8 cellular contexts compared by ENCODE assay signal in the genomic region with DNA sequence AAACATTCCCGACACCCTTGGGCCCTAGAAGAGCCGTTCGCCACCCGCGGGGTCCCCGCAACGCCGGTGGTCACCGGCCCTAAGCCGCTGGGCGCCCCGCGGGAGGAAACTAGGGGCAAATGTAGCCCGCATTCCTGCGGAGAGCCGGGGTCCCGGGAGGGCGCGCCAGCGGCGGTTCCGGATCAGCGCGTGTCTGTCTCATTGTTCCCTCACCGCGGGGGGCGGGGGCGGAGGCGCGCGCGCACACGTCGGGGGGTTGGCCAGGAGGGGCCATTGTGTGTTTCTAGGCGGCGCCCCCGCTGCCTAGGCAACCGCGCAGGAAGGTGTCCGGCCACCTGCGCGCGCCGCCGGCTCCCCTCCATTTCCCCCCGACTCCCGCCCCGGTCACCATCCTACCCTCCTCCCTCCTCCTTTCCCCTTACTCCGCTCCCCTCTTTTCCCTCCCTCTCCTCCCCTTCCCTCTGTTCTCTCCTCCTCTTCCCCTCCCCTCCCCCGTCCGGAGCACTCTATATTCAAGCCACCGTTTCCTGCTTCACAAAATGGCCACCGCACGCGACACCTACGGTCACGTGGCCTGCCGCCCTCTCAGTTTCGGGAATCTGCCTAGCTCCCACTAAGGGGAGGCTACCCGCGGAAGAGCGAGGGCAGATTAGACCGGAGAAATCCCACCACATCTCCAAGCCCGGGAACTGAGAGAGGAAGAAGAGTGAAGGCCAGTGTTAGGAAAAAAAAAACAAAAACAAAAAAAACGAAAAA. TPM values are rescaled to one million over a fixed set of nuclear protein-coding genes. Genes with fewer than 3 reads are reported as not detected.
DNase-seq lines count a peak whose midpoint lies in the region; ATAC-seq and TF ChIP-seq lines count a peak whose summit lies in the region.

No MANE protein-coding gene starts in this region.

- H3K18ac ChIP-seq in IMR-90 (ENCODE audit: low read depth, low read length) = peak overlapping the region; percentile 94

- TF ChIP-seq POLR2A in IMR-90 (IDR thresholded peaks at IDR 0.05; ENCODE audit: low read depth, low read length) (no peak; the same call in 1 of the 2 replicates), erythroblast (IDR thresholded peaks at IDR 0.05; ENCODE audit: low read length) (peak; percentile 45)

- H2BK20ac ChIP-seq in IMR-90 (ENCODE audit: low read depth, low read length) = peak overlapping the region; percentile 77

- peaks cover 0 to 32% of the 10 kb centered on the region in 2 experiments; a peak in 2 of 4 replicates for H3K79me1 ChIP-seq in IMR-90 (ENCODE audit: low read depth in 1 of 2, low read length in 2 of 2)

- H2BK15ac ChIP-seq in IMR-90 (ENCODE audit: low read depth, low read length) = peak overlapping the region; percentile 69; the same call in 2 of the 3 replicates

- H4K91ac ChIP-seq in IMR-90 (ENCODE audit: insufficient read depth, low read depth, low read length) = peak overlapping the region; percentile 98

- POLR2A ChIA-PET in IMR-90 (lab: Charles Lee; ENCODE audit: unreplicated experiment) = interaction anchor here (0.6 to 1.3 kb wide), 4 partner anchors 20 to 209 kb away, joined by 3 read pairs; no protein-coding TSS in a partner anchor

- H2AK9ac ChIP-seq in IMR-90 (replicated peaks; ENCODE audit: low read depth, low read length, poor library complexity) = peak overlapping the region; percentile 100

- peaks cover 5% of the 10 kb centered on the region; the same call in 1 of the 2 replicates for H3K4me1 ChIP-seq in IMR-90 (ENCODE audit: control insufficient read depth, insufficient read depth, low read length)
- peaks cover 3% of the 10 kb centered on the region for H3K4me1 ChIP-seq in mucosa of stomach (ENCODE audit: control insufficient read depth, insufficient read depth, low read length)

- in situ Hi-C loops in Caki2 (cut with HindIII; ENCODE audit: low pct_unique_long_range_greater_than_20kb, low sequenced_read_pairs) = no loop called here
- in situ Hi-C loops in IMR-90 (cut with MboI; ENCODE audit: low sequenced_read_pairs) = no loop called here

- peak; percentile 89 for DNase-seq in Caki2 (ENCODE audit: low read depth)
- peak; percentile 84 for DNase-seq in IMR-90
- DNase-seq in OCI-M1 (lab: John Stamatoyannopoulos, UW) = peak; percentile 96
- DNase-seq in activated T-cell treated with anti-CD3 and anti-CD28 coated beads, Interleukin-2, amount 50 U/mL, for 1 hour = peak; percentile 90
- DNase-seq in erythroblast (lab: John Stamatoyannopoulos, UW) = peak; percentile 89 to 91
- DNase-seq in stimulated activated CD8-positive, alpha-beta memory T cell treated with anti-CD3 and anti-CD28 coated beads, Interleukin-4, amount 100 ng/mL, for 48 hours = peak; percentile 85

- intact Hi-C loops in IMR-90 (cut with micrococcal nuclease) = no loop called here

- H3K36me3 ChIP-seq in IMR-90 (ENCODE audit: control insufficient read depth, insufficient read depth, low read length) = no peaks in the 10 kb centered on the region
- H3K36me3 ChIP-seq in mucosa of stomach (ENCODE audit: control insufficient read depth, insufficient read depth, low read length) = no peaks in the 10 kb centered on the region

- no TSS peak for BruUV-seq in IMR-90 (replicated peaks; lab: Mats Ljungman, UMichigan)

- 0 out of 2 replicates have a peak, but pooled peaks cover 3% of the 10 kb centered on the region for H3K9me1 ChIP-seq in IMR-90 (ENCODE audit: insufficient read depth, low read length)

- peak overlapping the region; percentile 99 for H3K23ac ChIP-seq in IMR-90 (ENCODE audit: low read depth, low read length)

- peak overlapping the region; percentile 99 for H2AFZ ChIP-seq in IMR-90 (replicated peaks; ENCODE audit: low read length, poor library complexity)

- H4K8ac ChIP-seq in IMR-90 (ENCODE audit: low read depth in 2 of 2, low read length in 2 of 2) = peak overlapping the region; percentile 87 to 98

- peak overlapping the region; percentile 98 for H3K14ac ChIP-seq in IMR-90 (replicated peaks; ENCODE audit: low read depth, low read length)

- TF ChIP-seq CTCF in IMR-90 (conservative IDR thresholded peaks at IDR 0.05; ENCODE audit: low read depth, low read length) = no peak

- H2BK5ac ChIP-seq in IMR-90 (ENCODE audit: low read depth, low read length, poor library complexity, severe bottlenecking) = peak overlapping the region; percentile 97

- peaks cover 42% of the 10 kb centered on the region for H4K20me1 ChIP-seq in IMR-90 (ENCODE audit: insufficient read depth, low read length)

- CTCF ChIA-PET in IMR-90 (lab: Yijun Ruan, JAX) = no interaction called here

- H3K4me3 ChIP-seq in IMR-90 (ENCODE audit: insufficient read depth, low read depth, low read length) = peak overlapping the region; percentile 68
- H3K4me3 ChIP-seq in mucosa of stomach (ENCODE audit: low read length) = peak overlapping the region; percentile 84

- peak overlapping the region; percentile 95 for H4K5ac ChIP-seq in IMR-90 (ENCODE audit: low read depth, low read length)

- no peak for TF ChIP-seq RAD21 in IMR-90 (IDR thresholded peaks at IDR 0.05; ENCODE audit: low read length)

- peak overlapping the region; percentile 99 for H3K4ac ChIP-seq in IMR-90 (ENCODE audit: low read depth, low read length)

- H3K27ac ChIP-seq in IMR-90 (ENCODE audit: insufficient read depth, low read length) = peak overlapping the region; percentile 94

- H3K9ac ChIP-seq in IMR-90 (ENCODE audit: low read depth, low read length) (peak overlapping the region; percentile 89), mucosa of stomach (ENCODE audit: low read length) (peak overlapping the region; percentile 100)

- peak; percentile 42 for ATAC-seq in GM21526 (IDR thresholded peaks at IDR 0.05; ENCODE audit: low FRiP score, unreplicated experiment)
- ATAC-seq in IMR-90 (ENCODE audit: low read depth) = peak; percentile 45

- peak overlapping the region; percentile 54; the same call in 1 of the 2 replicates for H2AK5ac ChIP-seq in IMR-90 (ENCODE audit: low read depth, low read length)

- H3K27me3 ChIP-seq in IMR-90 (ENCODE audit: control insufficient read depth, insufficient read depth, low read length) (no peaks in the 10 kb centered on the region), mucosa of stomach (ENCODE audit: control insufficient read depth, insufficient read depth, low read length) (no peaks in the 10 kb centered on the region)

- dilution Hi-C loops in IMR-90 (cut with HindIII; ENCODE audit: low sequenced_read_pairs, unreplicated experiment) = no loop called here

- H3K9me3 ChIP-seq in IMR-90 (ENCODE audit: control insufficient read depth, insufficient read depth, low read length) (no peaks in the 10 kb centered on the region), mucosa of stomach (ENCODE audit: control insufficient read depth, low read length) (no peaks in the 10 kb centered on the region)

- peak overlapping the region; percentile 95 for H2BK120ac ChIP-seq in IMR-90 (ENCODE audit: low read depth, low read length)

- peak overlapping the region; percentile 84 for H3K4me2 ChIP-seq in IMR-90 (ENCODE audit: low read depth, low read length)

- peak overlapping the region; percentile 98 for H3K56ac ChIP-seq in IMR-90 (ENCODE audit: extremely low read depth, insufficient read depth, low read length)

- WGBS in IMR-90 (ENCODE audit: extremely low coverage in 2 of 2, insufficient read length in 1 of 2), 2 experiments = 2% methylated on average over 9 of the region's 65 CpGs; no CpG with 5 or more reads in 1 of the 2 experiments

TF ChIP-seq in IMR-90, 13 proteins besides CTCF, POLR2A, EP300 and RAD21:
- TF ChIP-seq MXI1 (IDR thresholded peaks at IDR 0.05; ENCODE audit: borderline replicate concordance, low read depth, low read length) (0 out of 2 replicates have a peak, but pooled peaks have one; percentile 14), BHLHE40 (IDR thresholded peaks at IDR 0.05; ENCODE audit: low read depth, low read length) (peak; percentile 98), CHD1 (IDR thresholded peaks at IDR 0.05; ENCODE audit: low read depth, low read length) (no peak), RFX5 (IDR thresholded peaks at IDR 0.05; ENCODE audit: low read depth, low read length) (peak; percentile 89), NFE2L2 (IDR thresholded peaks at IDR 0.05; ENCODE audit: low read depth, low read length) (no peak), FOS (IDR thresholded peaks at IDR 0.05; ENCODE audit: low read depth, low read length) (no peak), MAZ (IDR thresholded peaks at IDR 0.05; ENCODE audit: borderline replicate concordance, low read depth, low read length) (peak; percentile 59)
- TF ChIP-seq, protein P1, sequence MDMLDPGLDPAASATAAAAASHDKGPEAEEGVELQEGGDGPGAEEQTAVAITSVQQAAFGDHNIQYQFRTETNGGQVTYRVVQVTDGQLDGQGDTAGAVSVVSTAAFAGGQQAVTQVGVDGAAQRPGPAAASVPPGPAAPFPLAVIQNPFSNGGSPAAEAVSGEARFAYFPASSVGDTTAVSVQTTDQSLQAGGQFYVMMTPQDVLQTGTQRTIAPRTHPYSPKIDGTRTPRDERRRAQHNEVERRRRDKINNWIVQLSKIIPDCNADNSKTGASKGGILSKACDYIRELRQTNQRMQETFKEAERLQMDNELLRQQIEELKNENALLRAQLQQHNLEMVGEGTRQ (IDR thresholded peaks at IDR 0.05; ENCODE audit: low read depth, low read length) = peak; percentile 95

RNA-seq across cellular contexts. Expression of a gene that starts 0.8 kb away (rescaled TPM):
- total RNA-seq in Caki2 (2014; rRNA removed; shearing (Covaris generic); ENCODE audit: low replicate concordance) = 80.8 and 120 TPM in 2 replicates
- 229 and 448 TPM in 2 replicates for total RNA-seq in IMR-90 (2012; rRNA removed)
- polyA plus RNA-seq in IMR-90 (2012; rRNA removed) = 53.2 and 64.8 TPM in 2 replicates
- 12.7 and 13.6 TPM in 2 replicates for polyA plus RNA-seq in IMR-90 (2012; cell fraction: cytosol; rRNA removed)
- 16.8 and 91.2 TPM in 2 replicates for polyA plus RNA-seq in IMR-90 (2012; cell fraction: nucleus; rRNA removed; ENCODE audit: low replicate concordance)

Comparison
In these comparisons a context has a peak if more than half of its experiments do, and no peak if none do; other contexts are left out.
1. Peak in every context shown above with its lines: DNase-seq, ATAC-seq, H3K4me3 ChIP-seq and H3K27ac ChIP-seq.